16 cellular contexts compared by ENCODE assay signal in the genomic region with DNA sequence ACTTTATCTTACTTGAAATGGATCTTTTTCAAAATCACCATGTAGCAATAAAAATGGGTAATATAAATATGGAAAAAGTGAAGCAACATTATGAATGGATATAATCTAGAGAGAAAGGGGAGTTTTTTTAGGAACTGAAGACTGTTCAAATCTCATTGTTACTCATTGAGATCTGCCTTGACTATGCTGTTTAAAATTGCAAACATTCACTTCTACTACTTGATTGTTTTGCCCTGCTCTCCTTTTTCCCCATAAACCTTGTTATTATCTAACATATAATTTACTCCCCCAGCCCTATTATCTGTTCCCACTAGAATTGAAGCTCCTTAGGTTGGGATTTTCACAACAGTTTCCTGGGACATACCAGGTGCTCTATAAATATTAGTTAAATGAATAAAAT. TPM values are rescaled to one million over a fixed set of nuclear protein-coding genes. Genes with fewer than 3 reads are reported as not detected.
DNase-seq lines count a peak whose midpoint lies in the region; ATAC-seq lines count a peak whose summit lies in the region.
"Had no signal": no experiment of that assay in that cellular context is flagged by ENCODE, and none has a peak within 500 bp of the region (broad histone marks: within the 10 kb centered on the region; RNA-seq: fewer than 3 reads in every experiment).

No MANE protein-coding gene starts in this region.

- H3K27ac Mint-ChIP-seq in activated naive CD8-positive, alpha-beta T cell, result peak overlapping the region; percentile 92
- H3K27ac Mint-ChIP-seq in activated naive CD8-positive, alpha-beta T cell treated with anti-CD3 and anti-CD28 coated beads for 36 hours, result no peak overlapping the region
- H3K27ac Mint-ChIP-seq in activated T-helper 1 cell treated with anti-CD3 and anti-CD28 coated beads, Interleukin-12 subunit alpha, Interleukin-12 subunit beta, Interleukin-2, Interleukin-4 antibody, amounts not matched to agents 30 ng/mL and 10 ng/mL and 1 ng/mL, durations not matched to agents 14 hours and 24 hours and 36 hours, result peak overlapping the region; percentile 59
- H3K27ac Mint-ChIP-seq in stimulated activated naive B cell treated with anti-CD40 and anti-IgM and Interleukin-4, amounts not matched to agents 10 μg/mL and 1 μg/mL and 100 μg/mL, for 72 hours, result no peak overlapping the region

- H3K27me3 Mint-ChIP-seq in activated naive CD8-positive, alpha-beta T cell, result no peaks in the 10 kb centered on the region
- H3K27me3 Mint-ChIP-seq in activated naive CD8-positive, alpha-beta T cell treated with anti-CD3 and anti-CD28 coated beads for 36 hours, result no peaks in the 10 kb centered on the region
- no peaks in the 10 kb centered on the region for H3K27me3 Mint-ChIP-seq in activated T-helper 1 cell treated with anti-CD3 and anti-CD28 coated beads, Interleukin-12 subunit alpha, Interleukin-12 subunit beta, Interleukin-2, Interleukin-4 antibody, amounts not matched to agents 30 ng/mL and 10 ng/mL and 1 ng/mL, durations not matched to agents 14 hours and 24 hours and 36 hours (ENCODE audit: insufficient read depth)
- no peaks in the 10 kb centered on the region for H3K27me3 Mint-ChIP-seq in stimulated activated naive B cell treated with anti-CD40 and anti-IgM and Interleukin-4, amounts not matched to agents 10 μg/mL and 1 μg/mL and 100 μg/mL, for 72 hours
- H3K27me3 Mint-ChIP-seq: CD8-positive, alpha-beta memory T cell had no signal

- intact Hi-C loops in activated T-helper 1 cell treated with anti-CD3 and anti-CD28 coated beads, Interleukin-12 subunit alpha, Interleukin-12 subunit beta, Interleukin-2, Interleukin-4 antibody, amounts not matched to agents 30 ng/mL and 10 ng/mL and 1 ng/mL, durations not matched to agents 14 hours and 24 hours and 36 hours (cut with micrococcal nuclease), result loop anchor here (5.0 to 10.0 kb wide), 2 partner anchors 568 to 1875 kb away; partner anchors contain the start of gene ST8SIA4

- peaks cover 60% of the 10 kb centered on the region for H3K4me1 Mint-ChIP-seq in activated naive CD8-positive, alpha-beta T cell (ENCODE audit: low read depth)
- H3K4me1 Mint-ChIP-seq in activated naive CD8-positive, alpha-beta T cell treated with anti-CD3 and anti-CD28 coated beads for 36 hours, result peaks cover 52% of the 10 kb centered on the region
- H3K4me1 Mint-ChIP-seq in activated T-helper 1 cell treated with anti-CD3 and anti-CD28 coated beads, Interleukin-12 subunit alpha, Interleukin-12 subunit beta, Interleukin-2, Interleukin-4 antibody, amounts not matched to agents 30 ng/mL and 10 ng/mL and 1 ng/mL, durations not matched to agents 14 hours and 24 hours and 36 hours (ENCODE audit: low read depth), result peaks cover 65% of the 10 kb centered on the region
- peaks cover 13 to 32% of the 10 kb centered on the region in 2 donors for H3K4me1 Mint-ChIP-seq in stimulated activated naive B cell treated with anti-CD40 and anti-IgM and Interleukin-4, amounts not matched to agents 10 μg/mL and 1 μg/mL and 100 μg/mL, for 72 hours

- peak; percentile 46 to 53 for ATAC-seq in stimulated activated naive B cell treated with anti-CD40 and anti-IgM and Interleukin-4, amounts not matched to agents 10 μg/mL and 1 μg/mL and 100 μg/mL, for 72 hours (replicated peaks)
- ATAC-seq in GM21723 (IDR thresholded peaks at IDR 0.05; ENCODE audit: unreplicated experiment) (no peak), HG03457 (IDR thresholded peaks at IDR 0.05; ENCODE audit: unreplicated experiment) (no peak)

- peaks cover 10% of the 10 kb centered on the region for H3K36me3 Mint-ChIP-seq in activated naive CD8-positive, alpha-beta T cell
- H3K36me3 Mint-ChIP-seq in activated naive CD8-positive, alpha-beta T cell treated with anti-CD3 and anti-CD28 coated beads for 36 hours, result peaks cover 41% of the 10 kb centered on the region
- peaks cover 17% of the 10 kb centered on the region for H3K36me3 Mint-ChIP-seq in activated T-helper 1 cell treated with anti-CD3 and anti-CD28 coated beads, Interleukin-12 subunit alpha, Interleukin-12 subunit beta, Interleukin-2, Interleukin-4 antibody, amounts not matched to agents 30 ng/mL and 10 ng/mL and 1 ng/mL, durations not matched to agents 14 hours and 24 hours and 36 hours (ENCODE audit: low read depth)
- H3K36me3 Mint-ChIP-seq in stimulated activated naive B cell treated with anti-CD40 and anti-IgM and Interleukin-4, amounts not matched to agents 10 μg/mL and 1 μg/mL and 100 μg/mL, for 72 hours, result peaks cover 2 to 6% of the 10 kb centered on the region in 2 donors

- H3K9me3 Mint-ChIP-seq in activated naive CD8-positive, alpha-beta T cell (ENCODE audit: low read depth), result peaks cover 5% of the 10 kb centered on the region
- H3K9me3 Mint-ChIP-seq in activated naive CD8-positive, alpha-beta T cell treated with anti-CD3 and anti-CD28 coated beads for 36 hours, result peaks cover 8% of the 10 kb centered on the region
- peaks cover 14% of the 10 kb centered on the region for H3K9me3 Mint-ChIP-seq in activated T-helper 1 cell treated with anti-CD3 and anti-CD28 coated beads, Interleukin-12 subunit alpha, Interleukin-12 subunit beta, Interleukin-2, Interleukin-4 antibody, amounts not matched to agents 30 ng/mL and 10 ng/mL and 1 ng/mL, durations not matched to agents 14 hours and 24 hours and 36 hours
- H3K9me3 Mint-ChIP-seq in stimulated activated naive B cell treated with anti-CD40 and anti-IgM and Interleukin-4, amounts not matched to agents 10 μg/mL and 1 μg/mL and 100 μg/mL, for 72 hours, result peaks cover 0 to 2% of the 10 kb centered on the region in 2 donors

- DNase-seq in activated naive CD8-positive, alpha-beta T cell treated with anti-CD3 and anti-CD28 coated beads for 36 hours, result no peak
- DNase-seq in MV-4-11 (lab: John Stamatoyannopoulos, UW), result peak; percentile 21
- DNase-seq in activated T-helper 1 cell treated with anti-CD3 and anti-CD28 coated beads, Interleukin-12 subunit alpha, Interleukin-12 subunit beta, Interleukin-2, Interleukin-4 antibody, amounts not matched to agents 30 ng/mL and 10 ng/mL and 1 ng/mL, durations not matched to agents 14 hours and 24 hours and 36 hours (ENCODE audit: low spot score), result no peak
- DNase-seq in stimulated activated naive B cell treated with anti-CD40 and anti-IgM and Interleukin-4, amounts not matched to agents 10 μg/mL and 1 μg/mL and 100 μg/mL, for 72 hours, result no peak
- DNase-seq: ACHN; C1 segment of cervical spinal cord; CD8-positive, alpha-beta memory T cell; DMS79; MM.1S; NCI-H1105; NCI-H2171 treated with DMSO at 0.1 percent for 48 hours; NCI-H510A; SJCRH30 had no signal

- no peak overlapping the region for H3K4me3 Mint-ChIP-seq in activated naive CD8-positive, alpha-beta T cell
- H3K4me3 Mint-ChIP-seq in activated naive CD8-positive, alpha-beta T cell treated with anti-CD3 and anti-CD28 coated beads for 36 hours, result no peak overlapping the region
- H3K4me3 Mint-ChIP-seq in activated T-helper 1 cell treated with anti-CD3 and anti-CD28 coated beads, Interleukin-12 subunit alpha, Interleukin-12 subunit beta, Interleukin-2, Interleukin-4 antibody, amounts not matched to agents 30 ng/mL and 10 ng/mL and 1 ng/mL, durations not matched to agents 14 hours and 24 hours and 36 hours, result no peak overlapping the region
- no peak overlapping the region for H3K4me3 Mint-ChIP-seq in stimulated activated naive B cell treated with anti-CD40 and anti-IgM and Interleukin-4, amounts not matched to agents 10 μg/mL and 1 μg/mL and 100 μg/mL, for 72 hours
- H3K4me3 Mint-ChIP-seq: CD8-positive, alpha-beta memory T cell had no signal

RNA-seq across cellular contexts. Expression of gene PAM, which starts 22.0 kb away (rescaled TPM):
- total RNA-seq in activated naive CD8-positive, alpha-beta T cell treated with anti-CD3 and anti-CD28 coated beads for 36 hours, result 10 to 100 TPM; 42.0 to 54.0 TPM
- 74.0 and 80.7 TPM in 2 replicates for total RNA-seq in activated T-helper 1 cell treated with anti-CD3 and anti-CD28 coated beads, Interleukin-12 subunit alpha, Interleukin-12 subunit beta, Interleukin-2, Interleukin-4 antibody, amounts not matched to agents 30 ng/mL and 10 ng/mL and 1 ng/mL, durations not matched to agents 14 hours and 24 hours and 36 hours

Comparison
In these comparisons a context has a peak if more than half of its experiments do, and no peak if none do; other contexts are left out.
1. H3K27ac Mint-ChIP-seq: peak in activated naive CD8-positive, alpha-beta T cell (single experiment) and activated T-helper 1 cell treated with anti-CD3 and anti-CD28 coated beads, Interleukin-12 subunit alpha, Interleukin-12 subunit beta, Interleukin-2, Interleukin-4 antibody, amounts not matched to agents 30 ng/mL and 10 ng/mL and 1 ng/mL, durations not matched to agents 14 hours and 24 hours and 36 hours (single experiment); none in activated naive CD8-positive, alpha-beta T cell treated with anti-CD3 and anti-CD28 coated beads for 36 hours (single experiment) and stimulated activated naive B cell treated with anti-CD40 and anti-IgM and Interleukin-4, amounts not matched to agents 10 μg/mL and 1 μg/mL and 100 μg/mL, for 72 hours (single experiment).
2. ATAC-seq: peak in stimulated activated naive B cell treated with anti-CD40 and anti-IgM and Interleukin-4, amounts not matched to agents 10 μg/mL and 1 μg/mL and 100 μg/mL, for 72 hours (2 of 2); none in GM21723 (single experiment) and HG03457 (single experiment).